Comparison of ENCODE assay signal across 6 cellular contexts in the genomic region with DNA sequence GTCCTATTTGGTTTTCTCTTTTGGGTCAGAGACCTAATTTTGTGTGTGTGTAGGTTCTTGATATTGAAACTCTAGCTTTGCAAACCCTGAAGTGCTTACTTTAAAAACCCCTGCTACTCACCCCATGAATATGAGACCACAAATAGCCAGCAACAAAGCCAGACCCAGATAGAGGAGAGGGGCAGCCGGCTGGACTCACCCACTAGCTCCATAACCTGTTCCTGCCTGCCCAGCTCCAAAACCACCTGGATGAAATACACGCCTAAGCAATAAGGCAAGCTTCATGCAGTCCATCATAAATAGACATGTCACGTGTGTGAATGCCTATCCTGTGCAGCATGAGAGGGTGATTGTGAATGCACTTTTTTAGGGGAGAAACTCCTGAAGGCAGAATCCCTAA.
"Had no signal": no experiment of that assay in that cellular context is flagged by ENCODE, and none has a peak within 500 bp of the region (broad histone marks: within the 10 kb centered on the region; RNA-seq: fewer than 3 reads in every experiment).

No MANE protein-coding gene starts in this region.

- ATAC-seq: HepG2, K562 had no signal

- H3K36me3 Mint-ChIP-seq: IgD-negative memory B cell had no signal

- H3K27ac ChIP-seq: HL-60 had no signal

- H3K4me3 ChIP-seq: K562 had no signal

- DNase-seq: IMR-90, KBM-7 had no signal

- H3K4me3 Mint-ChIP-seq: IgD-negative memory B cell had no signal
